Comparison of ENCODE assay signal across 18 cellular contexts in the genomic region with DNA sequence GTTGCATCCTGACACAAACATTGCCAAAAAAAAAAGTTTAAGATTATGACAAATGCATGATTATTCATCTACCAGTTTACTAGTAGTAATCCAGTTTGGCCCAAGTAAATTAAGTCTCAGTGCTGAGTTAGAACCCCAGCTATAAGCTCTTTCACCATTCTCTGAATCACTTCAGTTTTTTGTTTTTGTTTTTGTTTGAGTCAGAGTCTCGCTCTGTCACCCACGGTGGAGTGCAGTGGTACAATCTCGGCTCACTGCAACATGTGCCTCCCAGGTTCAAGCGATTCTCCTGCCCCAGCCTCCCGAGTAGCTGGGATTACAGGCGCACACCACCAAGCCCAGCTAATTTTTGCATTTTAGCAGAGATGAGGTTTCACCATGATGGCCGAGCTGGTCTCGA. TPM values are rescaled to one million over a fixed set of nuclear protein-coding genes. Genes with fewer than 3 reads are reported as not detected.
A peak's percentile ranks its signal among the peaks of the same experiment; 100 is the strongest.
DNase-seq lines count a peak whose midpoint lies in the region; ATAC-seq and TF ChIP-seq lines count a peak whose summit lies in the region.
"Had no signal": no experiment of that assay in that cellular context is flagged by ENCODE, and none has a peak within 500 bp of the region (broad histone marks: within the 10 kb centered on the region; RNA-seq: fewer than 3 reads in every experiment).

No MANE protein-coding gene starts in this region.

- no peaks in the 10 kb centered on the region for H3K27me3 Mint-ChIP-seq in activated CD8-positive, alpha-beta T cell treated with anti-CD3 and anti-CD28 coated beads for 36 hours
- peaks cover 4% of the 10 kb centered on the region for H3K27me3 Mint-ChIP-seq in nephron (ENCODE audit: low read depth)

- H3K9me3 Mint-ChIP-seq in activated CD8-positive, alpha-beta T cell treated with anti-CD3 and anti-CD28 coated beads for 36 hours: no peaks in the 10 kb centered on the region
- H3K9me3 Mint-ChIP-seq in nephron: no peaks in the 10 kb centered on the region
- H3K9me3 Mint-ChIP-seq: CD8-positive, alpha-beta memory T cell; HFFc6 had no signal

- H3K27ac Mint-ChIP-seq in activated CD8-positive, alpha-beta T cell treated with anti-CD3 and anti-CD28 coated beads for 36 hours: peak overlapping the region; percentile 60
- H3K27ac Mint-ChIP-seq in nephron: no peak overlapping the region
- H3K27ac Mint-ChIP-seq: HFFc6 had no signal

- H3K27ac ChIP-seq in PC-9: no peak overlapping the region
- H3K27ac ChIP-seq: ascending aorta had no signal

- peak overlapping the region; percentile 35 for H3K4me3 Mint-ChIP-seq in activated CD8-positive, alpha-beta T cell treated with anti-CD3 and anti-CD28 coated beads for 36 hours
- H3K4me3 Mint-ChIP-seq in nephron: peak overlapping the region in 2 of 3 experiments; percentile 11 to 38

- no peak for ATAC-seq in activated CD8-positive, alpha-beta T cell treated with anti-CD3 and anti-CD28 coated beads for 36 hours
- ATAC-seq in GM19467 (IDR thresholded peaks at IDR 0.05; ENCODE audit: unreplicated experiment): no peak
- ATAC-seq: left cardiac atrium had no signal

- H3K4me1 ChIP-seq in PC-9 (replicated peaks; ENCODE audit: insufficient read depth): peaks cover 14% of the 10 kb centered on the region; the same call in 1 of the 2 replicates

- peaks cover 15% of the 10 kb centered on the region for H3K36me3 ChIP-seq in PC-9 (ENCODE audit: low read depth)

- BruUV-seq in PC-9 (replicated peaks; lab: Mats Ljungman, UMichigan): no TSS peak

- H3K79me2 ChIP-seq in PC-9 (ENCODE audit: low read depth): no peaks in the 10 kb centered on the region

- H3K27me3 ChIP-seq in PC-9 (ENCODE audit: insufficient read depth, low read depth): no peaks in the 10 kb centered on the region
- H3K27me3 ChIP-seq: ascending aorta, spleen had no signal

- CTCF ChIA-PET in activated CD8-positive, alpha-beta T cell treated with anti-CD3 and anti-CD28 coated beads for 36 hours (lab: Charles Lee): interaction anchor here (1.3 to 14.8 kb wide), 5 partner anchors 12 to 209 kb away, joined by 4 to 163 read pairs (median 7); partner anchors contain the start of gene GRPEL2
- CTCF ChIA-PET in PC-9 (lab: Charles Lee): no interaction called here

- H3K4me1 Mint-ChIP-seq in activated CD8-positive, alpha-beta T cell treated with anti-CD3 and anti-CD28 coated beads for 36 hours (ENCODE audit: low read depth): peaks cover 70% of the 10 kb centered on the region
- peaks cover 13% of the 10 kb centered on the region for H3K4me1 Mint-ChIP-seq in nephron

- peaks cover 21% of the 10 kb centered on the region for H4K20me1 ChIP-seq in PC-9 (ENCODE audit: insufficient read depth)

- H3K9me3 ChIP-seq in PC-9 (ENCODE audit: insufficient read depth, low read depth): no peaks in the 10 kb centered on the region
- H3K9me3 ChIP-seq: ascending aorta, spleen had no signal

- no peak overlapping the region for H2AFZ ChIP-seq in PC-9

- H3K4me2 ChIP-seq in PC-9: no peak overlapping the region

- H3K36me3 Mint-ChIP-seq in activated CD8-positive, alpha-beta T cell treated with anti-CD3 and anti-CD28 coated beads for 36 hours (ENCODE audit: low read depth): peaks cover 47% of the 10 kb centered on the region
- peaks cover 32% of the 10 kb centered on the region for H3K36me3 Mint-ChIP-seq in nephron (ENCODE audit: low read depth)

- peaks cover 49% of the 10 kb centered on the region for H3F3A ChIP-seq in PC-9 (ENCODE audit: insufficient read depth, low read depth)

- H3K9me2 ChIP-seq in PC-9 (ENCODE audit: insufficient read depth): no peaks in the 10 kb centered on the region

- DNase-seq in activated T-cell treated with anti-CD3 and anti-CD28 coated beads, Interleukin-2, amount 50 U/mL, for 48 hours: peak; percentile 40 to 43
- DNase-seq in activated T-cell treated with anti-CD3 and anti-CD28 coated beads for 4 hours (no peak), HCEC 1CT (peak; percentile 22), PC-9 (no peak)
- peak; percentile 28 for DNase-seq in activated CD8-positive, alpha-beta T cell treated with anti-CD3 and anti-CD28 coated beads for 36 hours
- DNase-seq in activated CD4-positive, CD25-positive, alpha-beta regulatory T cell (lab: John Stamatoyannopoulos, UW): no peak
- DNase-seq: activated effector memory CD4-positive, alpha-beta T cell treated with anti-CD3 and anti-CD28 coated beads, Interleukin-2, amount 50 U/mL, for 16 hours; CD8-positive, alpha-beta memory T cell; DMS79 treated with DMSO at 0.1 percent for 48 hours; HFFc6; left cardiac atrium; NCI-H1436; spleen had no signal

- POLR2A ChIA-PET in activated CD8-positive, alpha-beta T cell treated with anti-CD3 and anti-CD28 coated beads for 36 hours (lab: Charles Lee): interaction anchor here (1.5 to 9.1 kb wide), 2 partner anchors 11 kb away, joined by 6 to 82 read pairs; partner anchors contain the start of gene GRPEL2
- POLR2A ChIA-PET in PC-9 (lab: Charles Lee; ENCODE audit: unreplicated experiment): no interaction called here

- intact Hi-C loops in activated CD8-positive, alpha-beta T cell treated with anti-CD3 and anti-CD28 coated beads for 36 hours (cut with micrococcal nuclease): no loop called here
- intact Hi-C loops in PC-9 (cut with micrococcal nuclease; ENCODE audit: unreplicated experiment): loop anchor here (5.0 kb wide), 1 partner anchor 34 kb away; no protein-coding TSS in a partner anchor

- no peak overlapping the region for H3K4me3 ChIP-seq in PC-9
- H3K4me3 ChIP-seq: ascending aorta had no signal

- no peak for TF ChIP-seq CTCF in activated CD8-positive, alpha-beta T cell treated with anti-CD3 and anti-CD28 coated beads for 36 hours (IDR thresholded peaks at IDR 0.05)
- no peak for TF ChIP-seq CTCF in nephron (IDR thresholded peaks at IDR 0.05; ENCODE audit: unreplicated experiment in 3 of 3)
- TF ChIP-seq CTCF in PC-9 (conservative IDR thresholded peaks at IDR 0.05): no peak

RNA-seq across cellular contexts. Expression of gene PCYOX1L, which starts 1.5 kb away (rescaled TPM):
- 10 to 100 TPM; 19.7 to 21.2 TPM for total RNA-seq in activated CD8-positive, alpha-beta T cell treated with anti-CD3 and anti-CD28 coated beads for 36 hours
- 7.4 and 8.3 TPM in 2 replicates for total RNA-seq in PC-9 (2021)

RNA-seq across cellular contexts. Expression of gene GRPEL2, which starts 11.1 kb away (rescaled TPM):
- total RNA-seq in activated CD8-positive, alpha-beta T cell treated with anti-CD3 and anti-CD28 coated beads for 36 hours: 10 to 100 TPM; 31.0 to 31.1 TPM
- 32.4 and 36.9 TPM in 2 replicates for total RNA-seq in PC-9 (2021)

RNA-seq across cellular contexts. Expression of gene IL17B, which starts 22.7 kb away (rescaled TPM):
- total RNA-seq in activated CD8-positive, alpha-beta T cell treated with anti-CD3 and anti-CD28 coated beads for 36 hours: not detected
- not detected in 2 replicates for total RNA-seq in PC-9 (2021)
- total RNA-seq: CD8-positive, alpha-beta memory T cell; T-helper 1 cell treated with Interleukin-12 subunit alpha and Interleukin-12 subunit beta and Interleukin-4 antibody, amounts not matched to agents 30 ng/mL and 1 ng/mL, for 36 hours; ureter had no signal

Comparison
In these comparisons a context has a peak if more than half of its experiments do, and no peak if none do; other contexts are left out.
1. DNase-seq: peak in activated T-cell treated with anti-CD3 and anti-CD28 coated beads, Interleukin-2, amount 50 U/mL, for 48 hours (2 of 2), HCEC 1CT (single experiment) and activated CD8-positive, alpha-beta T cell treated with anti-CD3 and anti-CD28 coated beads for 36 hours (single experiment); none in activated T-cell treated with anti-CD3 and anti-CD28 coated beads for 4 hours (single experiment), PC-9 (0 of 2) and activated CD4-positive, CD25-positive, alpha-beta regulatory T cell (0 of 4).